Comparison of ENCODE assay signal across 12 cellular contexts in the genomic region with DNA sequence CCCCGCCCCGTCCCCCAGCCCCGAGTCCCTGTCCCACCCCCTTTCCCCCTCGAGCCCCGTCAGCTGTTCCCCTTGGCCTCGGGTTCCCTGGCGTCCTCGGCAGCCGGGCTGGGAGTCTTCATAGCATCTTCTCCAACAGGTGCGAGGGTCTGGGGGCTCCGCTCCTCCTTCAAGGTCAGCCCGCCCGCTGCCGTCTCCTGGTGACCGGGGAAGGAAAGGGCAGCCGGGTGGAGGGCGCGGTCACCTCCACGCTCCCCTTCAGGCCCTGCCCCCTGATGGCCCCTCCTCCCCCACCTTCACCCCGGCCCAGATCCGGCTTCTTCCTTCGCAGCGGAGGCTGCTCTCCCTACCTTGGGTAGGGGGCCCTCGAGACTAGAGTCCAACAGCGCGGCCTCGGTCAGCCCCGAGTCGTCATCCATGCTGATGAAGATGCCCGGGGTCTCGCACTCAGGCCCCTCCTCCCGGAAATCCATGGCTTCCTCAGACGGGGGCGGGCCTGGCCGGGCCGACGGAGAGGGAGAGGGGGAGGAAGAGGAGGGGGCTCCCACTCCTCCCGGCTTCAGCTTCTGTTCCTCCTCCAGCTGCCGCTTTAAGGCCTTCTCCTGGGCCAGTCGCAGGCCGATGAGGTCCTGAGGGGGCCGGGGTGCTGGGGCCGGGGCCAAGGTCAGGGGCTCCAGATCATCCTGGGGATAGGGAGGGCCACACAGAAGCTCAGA. TPM values are rescaled to one million over a fixed set of nuclear protein-coding genes. Genes with fewer than 3 reads are reported as not detected.
DNase-seq lines count a peak whose midpoint lies in the region; ATAC-seq and TF ChIP-seq lines count a peak whose summit lies in the region.
"Had no signal": no experiment of that assay in that cellular context is flagged by ENCODE, and none has a peak within 500 bp of the region (broad histone marks: within the 10 kb centered on the region; RNA-seq: fewer than 3 reads in every experiment).

No MANE protein-coding gene starts in this region.

- ATAC-seq in left lobe of liver (no peak), HG03159 (IDR thresholded peaks at IDR 0.05; ENCODE audit: unreplicated experiment) (no peak), GM18517 (IDR thresholded peaks at IDR 0.05; ENCODE audit: unreplicated experiment) (no peak), esophagus mucosa (no peak)

- peaks cover 11% of the 10 kb centered on the region for H3K36me3 ChIP-seq in HUES64 (ENCODE audit: insufficient read depth, low read length)
- H3K36me3 ChIP-seq in mammary epithelial cell (ENCODE audit: insufficient read depth, low read length): peaks cover 3% of the 10 kb centered on the region
- H3K36me3 ChIP-seq in sigmoid colon: peaks cover 0 to 16% (median 0%) of the 10 kb centered on the region in 4 donors

- H3K36me3 Mint-ChIP-seq in immature natural killer cell: peaks cover 0 to 3% (median 0%) of the 10 kb centered on the region in 3 donors

- H2AFZ ChIP-seq in mammary epithelial cell (ENCODE audit: low read depth, low read length): no peak overlapping the region

- H3K4me3 Mint-ChIP-seq in immature natural killer cell: peak overlapping the region; percentile 57 to 78 (median 66)
- H3K4me3 Mint-ChIP-seq: activated CD4-positive, alpha-beta memory T cell treated with anti-CD3 and anti-CD28 coated beads, Interleukin-2, amount 10 ng/mL, durations not matched to agents 7 days and 5 days had no signal

- TF ChIP-seq EP300 in sigmoid colon (IDR thresholded peaks at IDR 0.05): no peak

- H3K27me3 ChIP-seq in HUES64 (ENCODE audit: insufficient read depth, low read length) (no peaks in the 10 kb centered on the region), mammary epithelial cell (ENCODE audit: insufficient read depth, low read length) (no peaks in the 10 kb centered on the region), sigmoid colon (peaks cover 8 to 43% (median 24%) of the 10 kb centered on the region in 3 donors)

- no peak overlapping the region for H3K4me2 ChIP-seq in mammary epithelial cell (ENCODE audit: insufficient read depth, low read depth, low read length)

- H3K4me3 ChIP-seq in HUES64 (ENCODE audit: low read length) (peak overlapping the region; percentile 68), mammary epithelial cell (replicated peaks in 1 of 3; ENCODE audit: insufficient read depth in 1 of 3, low read depth in 2 of 3, low read length in 3 of 3) (no peak overlapping the region), sigmoid colon (peak overlapping the region; percentile 5 to 45 (median 24))

- no peak overlapping the region for H3K27ac Mint-ChIP-seq in immature natural killer cell
- H3K27ac Mint-ChIP-seq: activated CD4-positive, alpha-beta memory T cell treated with anti-CD3 and anti-CD28 coated beads, Interleukin-2, amount 10 ng/mL, durations not matched to agents 7 days and 5 days had no signal

- H3K4me1 ChIP-seq in HUES64 (ENCODE audit: insufficient read depth, low read length): peaks cover 17% of the 10 kb centered on the region
- H3K4me1 ChIP-seq in mammary epithelial cell (ENCODE audit: insufficient read depth, low read length): peaks cover 14% of the 10 kb centered on the region
- peaks cover 0 to 23% (median 18%) of the 10 kb centered on the region in 4 donors for H3K4me1 ChIP-seq in sigmoid colon

- no peak for TF ChIP-seq POLR2A in sigmoid colon (IDR thresholded peaks at IDR 0.05)

- peaks cover 6 to 7% of the 10 kb centered on the region in 2 donors for H3K4me1 Mint-ChIP-seq in immature natural killer cell

- in situ Hi-C loops in mammary epithelial cell (cut with MboI; ENCODE audit: low sequenced_read_pairs in 2 of 2): no loop called here

- peak overlapping the region; percentile 93 for H3K27ac ChIP-seq in HUES64 (ENCODE audit: low read depth, low read length)
- no peak overlapping the region for H3K27ac ChIP-seq in mammary epithelial cell (ENCODE audit: insufficient read depth, low read depth, low read length)
- peak overlapping the region in 1 of 4 donors; percentile 3 for H3K27ac ChIP-seq in sigmoid colon

- CTCF ChIA-PET in mammary epithelial cell (lab: Charles Lee; ENCODE audit: low non-redundant PET): no interaction called here

- H4K20me1 ChIP-seq in mammary epithelial cell (ENCODE audit: insufficient read depth, low read length): no peaks in the 10 kb centered on the region

- BruUV-seq in mammary epithelial cell (replicated peaks; lab: Mats Ljungman, UMichigan): TSS peak; percentile 63

- under 1% methylated on average over 38 of the region's 43 CpGs for WGBS in HUES64
- WGBS in mammary epithelial cell (ENCODE audit: low coverage, missing lambda C conversion rate): 75% methylated on average over 9 of the region's 43 CpGs
- 35 to 72% methylated on average over 43 of the region's 43 CpGs for WGBS in sigmoid colon, 2 donors

- H3K9ac ChIP-seq in HUES64 (ENCODE audit: low read depth, low read length) (peak overlapping the region; percentile 67), mammary epithelial cell (ENCODE audit: insufficient read depth, low read length) (no peak overlapping the region)

- no peaks in the 10 kb centered on the region for H3K79me2 ChIP-seq in mammary epithelial cell (ENCODE audit: insufficient read depth, low read length)

- DNase-seq in mammary epithelial cell (no peak), immature natural killer cell (no peak), sigmoid colon (no peak), left lobe of liver (ENCODE audit: low spot score) (no peak)
- DNase-seq: activated CD4-positive, alpha-beta memory T cell treated with anti-CD3 and anti-CD28 coated beads, Interleukin-2, amount 10 ng/mL, durations not matched to agents 7 days and 5 days; NCI-H187 treated with DMSO at 0.1 percent for 48 hours had no signal

- no peaks in the 10 kb centered on the region for H3K9me3 Mint-ChIP-seq in immature natural killer cell
- H3K9me3 Mint-ChIP-seq: activated CD4-positive, alpha-beta memory T cell treated with anti-CD3 and anti-CD28 coated beads, Interleukin-2, amount 10 ng/mL, durations not matched to agents 7 days and 5 days had no signal

- no peak for TF ChIP-seq CTCF in mammary epithelial cell (conservative IDR thresholded peaks at IDR 0.05 in 1 of 2, IDR thresholded peaks at IDR 0.05 in 1 of 2; ENCODE audit: extremely low read depth in 1 of 2, insufficient read depth in 1 of 2, low read depth in 1 of 2, low read length in 2 of 2)
- no peak for TF ChIP-seq CTCF in sigmoid colon (IDR thresholded peaks at IDR 0.05)

- H3K27me3 Mint-ChIP-seq in immature natural killer cell (ENCODE audit: low read depth in 3 of 3): peaks cover 4 to 13% (median 13%) of the 10 kb centered on the region in 3 donors
- H3K27me3 Mint-ChIP-seq: activated CD4-positive, alpha-beta memory T cell treated with anti-CD3 and anti-CD28 coated beads, Interleukin-2, amount 10 ng/mL, durations not matched to agents 7 days and 5 days had no signal

- dilution Hi-C loops in mammary epithelial cell (cut with HindIII; ENCODE audit: low sequenced_read_pairs): no loop called here

- H3K9me3 ChIP-seq in HUES64 (ENCODE audit: insufficient read depth, low read depth, low read length) (no peaks in the 10 kb centered on the region), mammary epithelial cell (replicated peaks; ENCODE audit: insufficient read depth, low read length) (no peaks in the 10 kb centered on the region), sigmoid colon (no peaks in the 10 kb centered on the region)

- intact Hi-C loops in mammary epithelial cell (cut with micrococcal nuclease) (loop anchor here (2.0 kb wide), 1 partner anchor 17 kb away; no protein-coding TSS in a partner anchor), sigmoid colon (cut with DNase I) (loop anchor here (5.0 kb wide), 1 partner anchor 67 kb away; no protein-coding TSS in a partner anchor)

RNA-seq across cellular contexts. Expression of gene RSPH6A, which starts 0.6 kb away (rescaled TPM):
- not detected for polyA plus RNA-seq in HUES64 (2013, experiment 1 of 2)
- not detected for polyA plus RNA-seq in HUES64 (2013, experiment 2 of 2)
- total RNA-seq in mammary epithelial cell (under 1 TPM; 0.17 to 0.35 TPM), sigmoid colon (not detected), left lobe of liver (not detected), esophagus mucosa (0.12 TPM)
- polyA plus RNA-seq in mammary epithelial cell (not detected), immature natural killer cell (not detected), sigmoid colon (under 1 TPM in 1 of 3 donors, not detected in 2; 0.12 TPM)
- 0.31 TPM for polyA minus RNA-seq in mammary epithelial cell
- total RNA-seq: H4, skeletal muscle tissue had no signal

RNA-seq across cellular contexts. Expression of gene DMWD, which starts 23.0 kb away (rescaled TPM):
- 25.0 TPM for polyA plus RNA-seq in HUES64 (2013, experiment 1 of 2)
- polyA plus RNA-seq in HUES64 (2013, experiment 2 of 2): 25.9 TPM
- total RNA-seq in mammary epithelial cell (10 to 100 TPM; 40.0 to 56.7 TPM), sigmoid colon (10 to 100 TPM; 21.1 to 59.5 (median 36.8) TPM), left lobe of liver (13.9 TPM), esophagus mucosa (17.4 TPM)
- polyA plus RNA-seq in mammary epithelial cell (17.0 TPM), immature natural killer cell (10 to 100 TPM; 20.2 to 43.9 (median 20.7) TPM), sigmoid colon (10 to 100 TPM; 13.2 to 30.4 (median 14.8) TPM)
- polyA minus RNA-seq in mammary epithelial cell: 8.7 TPM

RNA-seq across cellular contexts. Expression of gene DMPK, which starts 33.4 kb away (rescaled TPM):
- polyA plus RNA-seq in HUES64 (2013, experiment 1 of 2): 17.9 TPM
- 14.0 TPM for polyA plus RNA-seq in HUES64 (2013, experiment 2 of 2)
- total RNA-seq in mammary epithelial cell (10 to 100 TPM; 10.0 to 43.2 TPM), sigmoid colon (100 to 1,000 TPM in 3 of 4 donors, 10 to 100 TPM in 1; 62.2 to 219 (median 168) TPM), left lobe of liver (7.8 TPM), esophagus mucosa (15.5 TPM)
- polyA plus RNA-seq in mammary epithelial cell (9.8 TPM), immature natural killer cell (1 to 10 TPM in 2 of 3 donors, under 1 TPM in 1; 0.34 to 2.7 (median 1.2) TPM), sigmoid colon (10 to 100 TPM in 1 of 3 donors, 1 to 10 TPM in 2; 7.2 to 43.0 (median 8.8) TPM)
- 7.1 TPM for polyA minus RNA-seq in mammary epithelial cell

RNA-seq across cellular contexts. Expression of gene SIX5, which starts 46.6 kb away (rescaled TPM):
- polyA plus RNA-seq in HUES64 (2013, experiment 1 of 2): 21.2 TPM
- 21.5 TPM for polyA plus RNA-seq in HUES64 (2013, experiment 2 of 2)
- total RNA-seq in mammary epithelial cell (1 to 10 TPM; 4.2 to 9.6 TPM), sigmoid colon (10 to 100 TPM; 16.8 to 20.7 (median 18.7) TPM), left lobe of liver (12.1 TPM), esophagus mucosa (8.8 TPM)
- polyA plus RNA-seq in mammary epithelial cell (4.7 TPM), immature natural killer cell (under 1 TPM in 2 of 3 donors, not detected in 1; 0.10 to 0.35 TPM), sigmoid colon (10 to 100 TPM in 1 of 3 donors, 1 to 10 TPM in 2; 4.2 to 11.6 (median 7.8) TPM)
- polyA minus RNA-seq in mammary epithelial cell: 7.1 TPM

RNA-seq across cellular contexts. Expression of gene SYMPK, which starts 47.3 kb away (rescaled TPM):
- 50.7 TPM for polyA plus RNA-seq in HUES64 (2013, experiment 1 of 2)
- polyA plus RNA-seq in HUES64 (2013, experiment 2 of 2): 49.3 TPM
- 10 to 100 TPM; 32.3 to 81.6 TPM for total RNA-seq in mammary epithelial cell
- polyA plus RNA-seq in mammary epithelial cell: 56.2 TPM
- polyA minus RNA-seq in mammary epithelial cell: 163 TPM
- polyA plus RNA-seq in immature natural killer cell: 10 to 100 TPM in 1 of 3 donors, 1 to 10 TPM in 2; 2.1 to 14.6 (median 5.6) TPM
- 10 to 100 TPM; 18.2 to 31.3 (median 25.3) TPM for total RNA-seq in sigmoid colon
- polyA plus RNA-seq in sigmoid colon: 10 to 100 TPM; 26.4 to 84.4 (median 30.7) TPM
- 45.9 TPM for total RNA-seq in left lobe of liver
- 42.9 TPM for total RNA-seq in esophagus mucosa

Comparison
In these comparisons a context has a peak if more than half of its experiments do, and no peak if none do; other contexts are left out.
1. H3K4me3 ChIP-seq: peak in HUES64 (single experiment) and sigmoid colon (4 of 4); none in mammary epithelial cell (0 of 3).